25 cellular contexts compared by ENCODE assay signal in the genomic region with DNA sequence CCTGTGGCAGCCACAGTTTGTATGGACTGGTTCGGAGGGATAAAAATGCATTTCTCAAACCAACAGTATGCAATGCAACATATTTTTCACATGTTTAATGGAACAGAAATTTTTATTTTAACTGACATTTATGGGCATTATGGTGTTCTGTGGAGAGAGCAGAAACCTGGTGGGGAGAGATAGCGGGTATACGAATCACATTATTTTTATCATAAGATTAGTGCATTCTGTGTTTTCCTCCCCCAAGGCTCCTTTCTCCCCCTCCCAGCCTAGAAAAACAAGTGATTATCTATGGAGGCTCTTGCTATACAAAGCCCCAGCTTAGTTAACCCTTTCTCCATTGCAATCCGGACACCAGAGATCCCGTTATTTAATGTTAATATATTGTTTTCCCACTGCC.
"Had no signal": no experiment of that assay in that cellular context is flagged by ENCODE, and none has a peak within 500 bp of the region (broad histone marks: within the 10 kb centered on the region; RNA-seq: fewer than 3 reads in every experiment).

No MANE protein-coding gene starts in this region.

- H3K36me3 ChIP-seq: colonic mucosa, esophagus squamous epithelium, gastrocnemius medialis, heart right ventricle, left lung, lower lobe of right lung had no signal

- H3K9me3 Mint-ChIP-seq: dendritic cell treated with granulocyte-macrophage colony-stimulating factor and Interleukin-4, amounts not matched to agents 40 ng/mL and 50 ng/mL, for 4 days; endodermal cell had no signal

- H3K27ac Mint-ChIP-seq: dendritic cell treated with granulocyte-macrophage colony-stimulating factor and Interleukin-4, amounts not matched to agents 40 ng/mL and 50 ng/mL, for 4 days; effector memory CD8-positive, alpha-beta T cell; endodermal cell; naive B cell; naive thymus-derived CD8-positive, alpha-beta T cell had no signal

- ATAC-seq: effector memory CD8-positive, alpha-beta T cell; esophagus mucosa; gastrocnemius medialis; heart right ventricle; left cardiac atrium; left lung; left ventricle myocardium superior; lower lobe of right lung; naive thymus-derived CD8-positive, alpha-beta T cell had no signal

- H3K4me3 Mint-ChIP-seq: dendritic cell treated with granulocyte-macrophage colony-stimulating factor and Interleukin-4, amounts not matched to agents 40 ng/mL and 50 ng/mL, for 4 days; effector memory CD8-positive, alpha-beta T cell; endodermal cell; naive B cell; naive thymus-derived CD8-positive, alpha-beta T cell had no signal

- H3K27ac ChIP-seq: colonic mucosa, epithelial cell of prostate, esophagus squamous epithelium, gastrocnemius medialis, heart right ventricle, left lung, lower lobe of right lung had no signal

- H3K36me3 Mint-ChIP-seq: naive B cell; naive thymus-derived CD8-positive, alpha-beta T cell had no signal

- H3K27me3 ChIP-seq: colonic mucosa, esophagus squamous epithelium, gastrocnemius medialis, heart right ventricle, left lung had no signal

- H3K4me3 ChIP-seq: colonic mucosa, esophagus squamous epithelium, gastrocnemius medialis, heart right ventricle, left lung, lower lobe of right lung had no signal

- H3K4me1 Mint-ChIP-seq: naive B cell; naive thymus-derived CD8-positive, alpha-beta T cell had no signal

- DNase-seq: colonic mucosa; cortex of kidney; effector CD8-positive, alpha-beta T cell; effector memory CD8-positive, alpha-beta T cell; endodermal cell; erythroblast; esophagus squamous epithelium; foreskin fibroblast; foreskin melanocyte; gastrocnemius medialis; glutamatergic neuron; head of caudate nucleus; heart right ventricle; hippocampal formation; left cardiac atrium; left lung; left ventricle myocardium superior; lower lobe of right lung; mesenchymal stem cell; midbrain; naive B cell; naive thymus-derived CD8-positive, alpha-beta T cell had no signal

- H3K4me1 ChIP-seq: colonic mucosa, gastrocnemius medialis, heart right ventricle, left lung, lower lobe of right lung had no signal

- H3K9me3 ChIP-seq: colonic mucosa, esophagus squamous epithelium, gastrocnemius medialis, lower lobe of right lung had no signal

- H3K27me3 Mint-ChIP-seq: dendritic cell treated with granulocyte-macrophage colony-stimulating factor and Interleukin-4, amounts not matched to agents 40 ng/mL and 50 ng/mL, for 4 days; effector memory CD8-positive, alpha-beta T cell had no signal
